Comparison of ENCODE assay signal across 21 cellular contexts in genomic region chr13:96243371-96243770, GRCh38.
"Had no signal": no experiment of that assay in that cellular context is flagged by ENCODE, and none has a peak within 500 bp of the region (broad histone marks: within the 10 kb centered on the region; RNA-seq: fewer than 3 reads in every experiment).

No MANE protein-coding gene starts in this region.

- H3K27me3 ChIP-seq: esophagus muscularis mucosa, foreskin keratinocyte, gastroesophageal sphincter, heart left ventricle, hepatocyte, left lung had no signal

- H3K4me3 ChIP-seq: esophagus muscularis mucosa, gastroesophageal sphincter, heart left ventricle, hepatocyte, left lung, lung had no signal

- DNase-seq: cortex of kidney; effector CD8-positive, alpha-beta T cell; effector memory CD8-positive, alpha-beta T cell; endodermal cell; foreskin keratinocyte; heart left ventricle; hypothalamus; immature natural killer cell; islet precursor cell; kidney; left cardiac atrium; left lung; left ventricle myocardium superior; mammary epithelial cell; mesendoderm; midbrain had no signal

- H3K27ac ChIP-seq: epithelial cell of prostate, esophagus muscularis mucosa, foreskin keratinocyte, gastroesophageal sphincter, heart left ventricle, hepatocyte, left lung had no signal

- H3K36me3 ChIP-seq: esophagus muscularis mucosa, gastroesophageal sphincter, heart left ventricle, left lung had no signal
